Comparison of ENCODE assay signal across 9 cellular contexts in the genomic region with DNA sequence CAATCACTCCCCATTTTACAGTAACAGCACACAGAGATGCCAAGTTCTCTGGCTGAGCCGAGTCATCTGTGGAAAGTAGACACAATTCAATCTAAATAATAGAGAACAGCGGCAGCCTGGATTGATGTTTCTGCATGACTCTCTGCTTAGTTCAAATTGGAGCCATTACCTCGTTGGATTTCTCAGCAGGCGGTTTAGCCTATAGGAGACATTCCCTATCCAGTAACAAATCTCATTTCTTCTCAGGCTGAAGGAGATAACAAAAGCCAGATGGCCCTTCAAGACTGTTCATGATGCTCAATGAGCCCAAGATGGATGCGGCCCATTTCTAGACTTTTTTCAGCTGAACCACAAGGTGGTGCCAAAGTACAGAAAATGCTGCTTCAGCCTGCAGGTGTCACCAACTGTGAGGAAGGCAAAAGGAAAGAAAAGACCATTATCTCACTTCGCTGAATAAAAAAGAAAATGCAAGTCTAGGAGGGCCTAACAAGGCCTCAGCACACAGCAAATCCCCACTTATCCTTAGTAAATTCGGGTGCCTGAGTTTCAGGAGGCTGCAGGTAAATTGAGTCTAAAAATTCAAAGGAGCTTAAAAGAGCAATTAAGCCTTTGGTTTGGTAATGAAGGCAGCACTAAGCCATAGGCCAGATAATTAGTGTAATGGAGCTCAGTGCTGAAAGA.
DNase-seq lines count a peak whose midpoint lies in the region; ATAC-seq, FAIRE-seq and TF ChIP-seq lines count a peak whose summit lies in the region.
"Had no signal": no experiment of that assay in that cellular context is flagged by ENCODE, and none has a peak within 500 bp of the region (broad histone marks: within the 10 kb centered on the region; RNA-seq: fewer than 3 reads in every experiment).

No MANE protein-coding gene starts in this region.

- H3K4me1 Mint-ChIP-seq in Calu3 (ENCODE audit: low read depth, unreplicated experiment): peaks cover 7% of the 10 kb centered on the region
- peaks cover 2% of the 10 kb centered on the region for H3K4me1 Mint-ChIP-seq in activated CD4-positive, alpha-beta memory T cell treated with anti-CD3 and anti-CD28 coated beads for 36 hours (ENCODE audit: low read depth)
- peaks cover 24% of the 10 kb centered on the region for H3K4me1 Mint-ChIP-seq in type B pancreatic cell (ENCODE audit: unreplicated experiment)

- DNase-seq in Calu3: peak; percentile 54
- DNase-seq in GM19239 (ENCODE audit: insufficient read length, low spot score): peak; percentile 52
- DNase-seq in NCI-H345 (lab: John Stamatoyannopoulos, UW): peak; percentile 66
- DNase-seq in activated CD4-positive, alpha-beta memory T cell treated with anti-CD3 and anti-CD28 coated beads for 36 hours: peak; percentile 46
- peak; percentile 70 to 79 for DNase-seq in erythroblast (lab: John Stamatoyannopoulos, UW)
- peak; percentile 72 for DNase-seq in myocyte (ENCODE audit: low read depth)
- DNase-seq in type B pancreatic cell (ENCODE audit: extremely low spot score, unreplicated experiment): no peak

- intact Hi-C loops in Calu3 (cut with micrococcal nuclease; ENCODE audit: unreplicated experiment): loop anchor here (1.0 to 5.0 kb wide), 6 partner anchors 179 to 581 kb away; no protein-coding TSS in a partner anchor
- intact Hi-C loops in activated CD4-positive, alpha-beta memory T cell treated with anti-CD3 and anti-CD28 coated beads for 36 hours (cut with micrococcal nuclease): loop anchor here (1.0 to 10.0 kb wide), 6 partner anchors 83 to 581 kb away; partner anchors contain the start of gene SLC16A9

- POLR2A ChIA-PET in activated CD4-positive, alpha-beta memory T cell treated with anti-CD3 and anti-CD28 coated beads for 36 hours (lab: Charles Lee): no interaction called here

- ATAC-seq in HG03196 (IDR thresholded peaks at IDR 0.05; ENCODE audit: unreplicated experiment): peak; percentile 72

- H3K27me3 Mint-ChIP-seq in Calu3 (ENCODE audit: unreplicated experiment) (peaks cover 53% of the 10 kb centered on the region), type B pancreatic cell (peaks cover 3% of the 10 kb centered on the region)
- H3K27me3 Mint-ChIP-seq in activated CD4-positive, alpha-beta memory T cell treated with anti-CD3 and anti-CD28 coated beads for 36 hours: peaks cover 2% of the 10 kb centered on the region
- H3K27me3 Mint-ChIP-seq: dendritic cell treated with granulocyte-macrophage colony-stimulating factor and Interleukin-4, amounts not matched to agents 40 ng/mL and 50 ng/mL, for 4 days had no signal

- TF ChIP-seq POLR2A in erythroblast (IDR thresholded peaks at IDR 0.05; ENCODE audit: low read length): no peak

- H3K9me3 Mint-ChIP-seq in Calu3 (ENCODE audit: low read depth, unreplicated experiment) (no peaks in the 10 kb centered on the region), type B pancreatic cell (no peaks in the 10 kb centered on the region)
- no peaks in the 10 kb centered on the region for H3K9me3 Mint-ChIP-seq in activated CD4-positive, alpha-beta memory T cell treated with anti-CD3 and anti-CD28 coated beads for 36 hours
- H3K9me3 Mint-ChIP-seq: dendritic cell treated with granulocyte-macrophage colony-stimulating factor and Interleukin-4, amounts not matched to agents 40 ng/mL and 50 ng/mL, for 4 days had no signal

- peak; percentile 82 for FAIRE-seq in GM19239 (lab: Jason Lieb, UNC)

- H3K27ac Mint-ChIP-seq in Calu3 (ENCODE audit: unreplicated experiment) (no peak overlapping the region), type B pancreatic cell (no peak overlapping the region)
- no peak overlapping the region for H3K27ac Mint-ChIP-seq in activated CD4-positive, alpha-beta memory T cell treated with anti-CD3 and anti-CD28 coated beads for 36 hours
- H3K27ac Mint-ChIP-seq: dendritic cell treated with granulocyte-macrophage colony-stimulating factor and Interleukin-4, amounts not matched to agents 40 ng/mL and 50 ng/mL, for 4 days had no signal

- H3K4me3 Mint-ChIP-seq in Calu3 (ENCODE audit: low read depth, unreplicated experiment) (no peak overlapping the region), type B pancreatic cell (no peak overlapping the region)
- no peak overlapping the region for H3K4me3 Mint-ChIP-seq in activated CD4-positive, alpha-beta memory T cell treated with anti-CD3 and anti-CD28 coated beads for 36 hours
- H3K4me3 Mint-ChIP-seq: dendritic cell treated with granulocyte-macrophage colony-stimulating factor and Interleukin-4, amounts not matched to agents 40 ng/mL and 50 ng/mL, for 4 days had no signal

- TF ChIP-seq CTCF in Calu3 (IDR thresholded peaks at IDR 0.05; ENCODE audit: unreplicated experiment): peak; percentile 86
- peak; percentile 94 for TF ChIP-seq CTCF in type B pancreatic cell (conservative IDR thresholded peaks at IDR 0.05)

- no TSS peak for BruUV-seq in Calu3 (replicated peaks; lab: Mats Ljungman, UMichigan)

- H3K36me3 Mint-ChIP-seq in Calu3 (ENCODE audit: insufficient read depth, unreplicated experiment) (no peaks in the 10 kb centered on the region), type B pancreatic cell (no peaks in the 10 kb centered on the region)
- no peaks in the 10 kb centered on the region for H3K36me3 Mint-ChIP-seq in activated CD4-positive, alpha-beta memory T cell treated with anti-CD3 and anti-CD28 coated beads for 36 hours

- CTCF ChIA-PET in Calu3 (lab: Charles Lee): interaction anchor here (0.5 to 1.8 kb wide), 9 partner anchors 177 to 465 kb away, joined by 3 to 9 read pairs (median 4); no protein-coding TSS in a partner anchor
- CTCF ChIA-PET in activated CD4-positive, alpha-beta memory T cell treated with anti-CD3 and anti-CD28 coated beads for 36 hours (lab: Charles Lee): interaction anchor here (0.6 to 5.7 kb wide), 32 partner anchors 9 to 1020 kb away, joined by 3 to 31 read pairs (median 4); partner anchors contain the start of gene CCDC6
